8 cellular contexts compared by ENCODE assay signal in genomic region chr17:81735181-81736102, GRCh38. TPM values are rescaled to one million over a fixed set of nuclear protein-coding genes. Genes with fewer than 3 reads are reported as not detected.
DNase-seq lines count a peak whose midpoint lies in the region; ATAC-seq and TF ChIP-seq lines count a peak whose summit lies in the region.

No MANE protein-coding gene starts in this region.

- CTCF ChIA-PET in MCF 10A (lab: Yijun Ruan, JAX) = interaction anchor here (0.6 to 2.1 kb wide), 6 partner anchors 10 to 1479 kb away, joined by 3 to 11 read pairs (median 4); no protein-coding TSS in a partner anchor

- H3K9me3 Mint-ChIP-seq in activated naive CD4-positive, alpha-beta T cell treated with anti-CD3 and anti-CD28 coated beads, Interleukin-2, amount 50 U/mL, for 24 hours = no peaks in the 10 kb centered on the region
- H3K9me3 Mint-ChIP-seq in MCF 10A (ENCODE audit: unreplicated experiment) = no peaks in the 10 kb centered on the region
- H3K9me3 Mint-ChIP-seq in naive thymus-derived CD8-positive, alpha-beta T cell = no peaks in the 10 kb centered on the region

- intact Hi-C loops in MCF 10A (cut with micrococcal nuclease) = no loop called here

- no peak for TF ChIP-seq CTCF in MCF 10A (IDR thresholded peaks at IDR 0.05; ENCODE audit: unreplicated experiment)

- peak; percentile 35 to 36 for ATAC-seq in naive thymus-derived CD8-positive, alpha-beta T cell
- ATAC-seq in HG03469 (IDR thresholded peaks at IDR 0.05; ENCODE audit: unreplicated experiment) = no peak

- H3K27me3 Mint-ChIP-seq in activated naive CD4-positive, alpha-beta T cell treated with anti-CD3 and anti-CD28 coated beads, Interleukin-2, amount 50 U/mL, for 24 hours = peaks cover 9% of the 10 kb centered on the region
- no peaks in the 10 kb centered on the region for H3K27me3 Mint-ChIP-seq in MCF 10A (ENCODE audit: insufficient read depth, unreplicated experiment)
- peaks cover 9 to 42% (median 36%) of the 10 kb centered on the region in 5 donors for H3K27me3 Mint-ChIP-seq in naive thymus-derived CD8-positive, alpha-beta T cell

- no peak overlapping the region for H3K27ac Mint-ChIP-seq in activated naive CD4-positive, alpha-beta T cell treated with anti-CD3 and anti-CD28 coated beads, Interleukin-2, amount 50 U/mL, for 24 hours
- no peak overlapping the region for H3K27ac Mint-ChIP-seq in MCF 10A (ENCODE audit: low read depth, unreplicated experiment)
- peak overlapping the region in 1 of 10 donors; percentile 43 for H3K27ac Mint-ChIP-seq in naive thymus-derived CD8-positive, alpha-beta T cell

- POLR2A ChIA-PET in MCF 10A (lab: Yijun Ruan, JAX) = interaction anchor here (0.6 to 1.7 kb wide), 7 partner anchors 60 to 195 kb away, joined by 3 to 6 read pairs (median 3); partner anchors contain the start of genes CCDC137, MCRIP1 and OXLD1
- POLR2A ChIA-PET in naive thymus-derived CD8-positive, alpha-beta T cell (lab: Charles Lee) = no interaction called here

- H3K4me3 Mint-ChIP-seq in activated naive CD4-positive, alpha-beta T cell treated with anti-CD3 and anti-CD28 coated beads, Interleukin-2, amount 50 U/mL, for 24 hours = peak overlapping the region; percentile 27
- no peak overlapping the region for H3K4me3 Mint-ChIP-seq in MCF 10A (ENCODE audit: unreplicated experiment)
- peak overlapping the region in 9 of 10 donors; percentile 6 to 69 (median 43) for H3K4me3 Mint-ChIP-seq in naive thymus-derived CD8-positive, alpha-beta T cell

- peaks cover 11% of the 10 kb centered on the region for H3K4me1 Mint-ChIP-seq in activated naive CD4-positive, alpha-beta T cell treated with anti-CD3 and anti-CD28 coated beads, Interleukin-2, amount 50 U/mL, for 24 hours
- peaks cover 6% of the 10 kb centered on the region for H3K4me1 Mint-ChIP-seq in MCF 10A (ENCODE audit: insufficient read depth, unreplicated experiment)
- H3K4me1 Mint-ChIP-seq in naive thymus-derived CD8-positive, alpha-beta T cell = peaks cover 0 to 9% (median 5%) of the 10 kb centered on the region in 4 donors

- no peaks in the 10 kb centered on the region for H3K36me3 Mint-ChIP-seq in activated naive CD4-positive, alpha-beta T cell treated with anti-CD3 and anti-CD28 coated beads, Interleukin-2, amount 50 U/mL, for 24 hours
- no peaks in the 10 kb centered on the region for H3K36me3 Mint-ChIP-seq in MCF 10A (ENCODE audit: insufficient read depth, unreplicated experiment)
- H3K36me3 Mint-ChIP-seq in naive thymus-derived CD8-positive, alpha-beta T cell = no peaks in the 10 kb centered on the region

- DNase-seq in activated naive CD4-positive, alpha-beta T cell treated with Interleukin-2 at 50 U/mL for 16 hours = no peak
- DNase-seq in NCI-H2227 treated with DMSO at 0.1 percent for 48 hours (lab: John Stamatoyannopoulos, UW) (peak; percentile 49), MCF 10A (ENCODE audit: unreplicated experiment) (peak; percentile 39), cerebellar cortex (ENCODE audit: low spot score) (no peak), inferior parietal cortex (ENCODE audit: extremely low spot score) (no peak)
- DNase-seq in naive thymus-derived CD8-positive, alpha-beta T cell = no peak

- BruUV-seq in MCF 10A (replicated peaks; lab: Mats Ljungman, UMichigan) = no TSS peak

RNA-seq across cellular contexts. Expression of gene SLC25A10, which starts 23.4 kb away (rescaled TPM):
- total RNA-seq in MCF 10A (2022) = 5.1 and 9.5 TPM in 2 replicates
- total RNA-seq in naive thymus-derived CD8-positive, alpha-beta T cell = 1 to 10 TPM; 6.0 to 6.1 TPM
- polyA plus RNA-seq in naive thymus-derived CD8-positive, alpha-beta T cell = 1 to 10 TPM; 2.3 to 4.4 (median 2.3) TPM

RNA-seq across cellular contexts. Expression of gene MRPL12, which starts 32.3 kb away (rescaled TPM):
- 82.6 and 143 TPM in 2 replicates for total RNA-seq in MCF 10A (2022)
- 10 to 100 TPM; 23.8 to 25.9 TPM for total RNA-seq in naive thymus-derived CD8-positive, alpha-beta T cell
- polyA plus RNA-seq in naive thymus-derived CD8-positive, alpha-beta T cell = 10 to 100 TPM; 48.0 to 60.2 (median 48.0) TPM

RNA-seq across cellular contexts. Expression of gene HGS, which starts 51.6 kb away (rescaled TPM):
- 160 and 178 TPM in 2 replicates for total RNA-seq in MCF 10A (2022)
- total RNA-seq in naive thymus-derived CD8-positive, alpha-beta T cell = 100 to 1,000 TPM; 151 to 154 TPM
- 10 to 100 TPM; 15.4 to 31.1 (median 21.7) TPM for polyA plus RNA-seq in naive thymus-derived CD8-positive, alpha-beta T cell

RNA-seq across cellular contexts. Expression of gene ARL16, which starts 51.8 kb away (rescaled TPM):
- 34.8 and 38.6 TPM in 2 replicates for total RNA-seq in MCF 10A (2022)
- 10 to 100 TPM; 23.4 to 26.8 TPM for total RNA-seq in naive thymus-derived CD8-positive, alpha-beta T cell
- 10 to 100 TPM; 26.0 to 39.3 (median 32.9) TPM for polyA plus RNA-seq in naive thymus-derived CD8-positive, alpha-beta T cell

Comparison
In these comparisons a context has a peak if more than half of its experiments do, and no peak if none do; other contexts are left out.
1. DNase-seq: peak in NCI-H2227 treated with DMSO at 0.1 percent for 48 hours (single experiment) and MCF 10A (single experiment); none in activated naive CD4-positive, alpha-beta T cell treated with Interleukin-2 at 50 U/mL for 16 hours (single experiment), naive thymus-derived CD8-positive, alpha-beta T cell (0 of 10), cerebellar cortex (single experiment) and inferior parietal cortex (single experiment).